Comparison of ENCODE assay signal across 16 cellular contexts in the genomic region with DNA sequence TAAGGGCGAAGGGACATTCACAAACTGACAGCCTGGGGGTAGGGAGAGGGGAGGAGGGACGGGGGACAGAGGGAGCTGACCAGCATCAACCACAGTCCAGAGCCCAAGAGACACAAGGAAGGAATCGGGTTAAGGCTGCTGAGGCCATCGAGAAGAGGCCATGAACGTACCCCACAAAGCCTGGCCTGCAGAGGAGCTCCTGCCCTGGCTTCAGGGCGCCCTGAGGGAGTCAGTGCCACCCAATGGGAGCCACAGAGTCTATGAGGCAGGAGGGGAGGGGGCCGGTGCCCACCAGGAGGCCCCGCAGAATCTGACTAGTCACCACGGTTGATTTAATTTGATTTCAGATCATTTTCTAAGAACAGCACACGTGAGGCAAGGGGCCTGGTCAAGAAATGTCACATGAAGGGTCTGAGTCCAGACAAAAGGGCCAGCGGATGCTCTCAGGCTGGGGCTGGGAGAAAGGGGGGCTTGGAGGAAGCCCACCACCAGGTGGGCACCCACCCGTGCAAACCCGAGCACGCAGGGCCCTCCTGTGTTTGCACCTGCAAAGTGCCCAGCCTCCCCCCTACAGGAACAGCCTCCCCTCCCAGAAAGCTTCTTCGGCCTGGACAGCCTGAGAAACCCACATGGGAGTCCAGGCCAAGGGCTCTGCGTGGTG. TPM values are rescaled to one million over a fixed set of nuclear protein-coding genes. Genes with fewer than 3 reads are reported as not detected.
A peak's percentile ranks its signal among the peaks of the same experiment; 100 is the strongest.
DNase-seq lines count a peak whose midpoint lies in the region; ATAC-seq and TF ChIP-seq lines count a peak whose summit lies in the region.
"Had no signal": no experiment of that assay in that cellular context is flagged by ENCODE, and none has a peak within 500 bp of the region (broad histone marks: within the 10 kb centered on the region; RNA-seq: fewer than 3 reads in every experiment).

No MANE protein-coding gene starts in this region.

- TF ChIP-seq CTCF in WTC11 (IDR thresholded peaks at IDR 0.05) (no peak), right atrium auricular region (IDR thresholded peaks at IDR 0.05) (no peak)

- H3K27ac ChIP-seq in right atrium auricular region, result peak overlapping the region; percentile 90 to 93
- H3K27ac ChIP-seq: KMS-11, PC-9 had no signal

- POLR2A ChIA-PET in WTC11 (lab: Charles Lee), result no interaction called here

- no peaks in the 10 kb centered on the region for H3K9me3 Mint-ChIP-seq in WTC11
- H3K9me3 Mint-ChIP-seq: activated T-cell treated with anti-CD3 and anti-CD28 coated beads, Interleukin-2, amount 50 U/mL, for 72 hours had no signal

- no peak overlapping the region for H3K4me3 Mint-ChIP-seq in WTC11
- H3K4me3 Mint-ChIP-seq: activated CD4-positive, alpha-beta T cell treated with anti-CD3 and anti-CD28 coated beads for 36 hours; activated T-cell treated with anti-CD3 and anti-CD28 coated beads, Interleukin-2, amount 50 U/mL, for 72 hours; B cell had no signal

- no peaks in the 10 kb centered on the region for H3K36me3 Mint-ChIP-seq in WTC11

- intact Hi-C loops in sciatic nerve (cut with DNase I), result no loop called here

- no peaks in the 10 kb centered on the region for H3K9me3 ChIP-seq in right atrium auricular region

- CTCF ChIA-PET in WTC11 (lab: Charles Lee), result interaction anchor here (0.7 to 1.4 kb wide), 4 partner anchors 23 to 221 kb away, joined by 3 to 6 read pairs (median 4); no protein-coding TSS in a partner anchor

- ATAC-seq in WTC11 (no peak), sciatic nerve (no peak), HG03469 (IDR thresholded peaks at IDR 0.05; ENCODE audit: unreplicated experiment) (no peak), HG02852 (IDR thresholded peaks at IDR 0.05; ENCODE audit: unreplicated experiment) (no peak), GM21786 (IDR thresholded peaks at IDR 0.05; ENCODE audit: unreplicated experiment) (no peak)
- ATAC-seq: activated CD4-positive, alpha-beta T cell treated with anti-CD3 and anti-CD28 coated beads for 36 hours; activated T-cell treated with anti-CD3 and anti-CD28 coated beads, Interleukin-2, amount 50 U/mL, for 72 hours had no signal

- peaks cover 0 to 71% of the 10 kb centered on the region in 2 donors for H3K4me1 ChIP-seq in right atrium auricular region

- peak; percentile 32 for DNase-seq in D341Med (ENCODE audit: low spot score)
- DNase-seq in WTC11 (ENCODE audit: low spot score), result peak; percentile 9
- no peak for DNase-seq in right atrium auricular region (ENCODE audit: low spot score)
- peak; percentile 37 for DNase-seq in sciatic nerve (ENCODE audit: low spot score)
- no peak for DNase-seq in NCI-H510A treated with DMSO at 0.1 percent for 48 hours (lab: John Stamatoyannopoulos, UW)
- DNase-seq: activated T-cell treated with anti-CD3 and anti-CD28 coated beads, Interleukin-2, amount 50 U/mL, for 72 hours; DMS79; NCI-H1417 treated with DMSO at 0.1 percent for 48 hours; NCI-H510A; PC-9 had no signal

- H3K4me1 Mint-ChIP-seq in WTC11, result no peaks in the 10 kb centered on the region
- H3K4me1 Mint-ChIP-seq: activated CD4-positive, alpha-beta T cell treated with anti-CD3 and anti-CD28 coated beads for 36 hours had no signal

- no peak overlapping the region for H3K4me3 ChIP-seq in right atrium auricular region
- H3K4me3 ChIP-seq: PC-9 had no signal

- no peaks in the 10 kb centered on the region for H3K27me3 ChIP-seq in right atrium auricular region

- no peaks in the 10 kb centered on the region for H3K27me3 Mint-ChIP-seq in WTC11 (ENCODE audit: low read depth)
- H3K27me3 Mint-ChIP-seq: activated CD4-positive, alpha-beta T cell treated with anti-CD3 and anti-CD28 coated beads for 36 hours; B cell had no signal

- H3K27ac Mint-ChIP-seq in WTC11, result no peak overlapping the region
- H3K27ac Mint-ChIP-seq: activated CD4-positive, alpha-beta T cell treated with anti-CD3 and anti-CD28 coated beads for 36 hours; activated T-cell treated with anti-CD3 and anti-CD28 coated beads, Interleukin-2, amount 50 U/mL, for 72 hours; B cell had no signal

- H3K36me3 ChIP-seq in right atrium auricular region, result no peaks in the 10 kb centered on the region

TF ChIP-seq in WTC11, 78 proteins besides CTCF, POLR2A, EP300 and RAD21:
- TF ChIP-seq HMGA2 (CRISPR knock-in tag; IDR thresholded peaks at IDR 0.05), result no peak
- no peak for TF ChIP-seq NFE2L1 (CRISPR knock-in tag; IDR thresholded peaks at IDR 0.05)
- TF ChIP-seq ZNF263 (CRISPR knock-in tag; IDR thresholded peaks at IDR 0.05; ENCODE audit: low read depth), result no peak
- TF ChIP-seq NFATC4 (CRISPR knock-in tag; IDR thresholded peaks at IDR 0.05), result no peak

RNA-seq across cellular contexts. Expression of a gene that starts 40.4 kb away (rescaled TPM):
- total RNA-seq in WTC11 (2021) (0.41 to 0.53 TPM (median 0.44 TPM) in 3 replicates), right atrium auricular region (10 to 100 TPM; 79.9 to 84.7 TPM), sciatic nerve (26.9 TPM)
- total RNA-seq: B cell had no signal

Comparison
In these comparisons a context has a peak if more than half of its experiments do, and no peak if none do; other contexts are left out.
1. DNase-seq: peak in D341Med (single experiment), WTC11 (single experiment) and sciatic nerve (single experiment); none in right atrium auricular region (single experiment) and NCI-H510A treated with DMSO at 0.1 percent for 48 hours (single experiment).
2. RNA of a gene that starts 40.4 kb away (total RNA-seq): 79.9 to 84.7 TPM in right atrium auricular region and 26.9 TPM in sciatic nerve (single experiment); 0.41 to 0.53 TPM in WTC11; every median in the first group is over 10 times any median in the second.